ENCODE assay signal across 14 cellular contexts in the genomic region with DNA sequence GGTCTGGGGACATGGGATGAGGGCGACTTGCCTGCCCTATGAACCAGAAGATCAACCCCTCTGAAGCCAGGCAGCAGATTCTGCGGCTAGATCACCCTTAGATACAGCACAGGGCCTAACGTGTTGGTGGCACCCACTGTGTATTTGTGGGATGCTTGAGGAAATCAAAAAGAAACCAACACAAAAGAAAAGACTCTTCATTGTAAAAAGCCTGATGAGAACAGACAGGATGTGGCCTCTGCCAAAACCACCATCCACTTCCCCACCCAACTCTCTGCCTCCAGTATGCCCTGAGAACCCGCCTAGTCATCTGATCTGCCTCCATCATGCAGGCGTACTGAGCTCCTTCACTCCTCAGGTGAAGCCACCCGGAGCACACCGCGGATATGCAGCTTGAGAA.
DNase-seq lines count a peak whose midpoint lies in the region; ATAC-seq and TF ChIP-seq lines count a peak whose summit lies in the region.
"Had no signal": no experiment of that assay in that cellular context is flagged by ENCODE, and none has a peak within 500 bp of the region (broad histone marks: within the 10 kb centered on the region; RNA-seq: fewer than 3 reads in every experiment).

No MANE protein-coding gene starts in this region.

- TF ChIP-seq CTCF in heart left ventricle (IDR thresholded peaks at IDR 0.05): no peak

- H3K27ac ChIP-seq in heart left ventricle (no peak overlapping the region), caudate nucleus (ENCODE audit: low read depth, low read length) (no peak overlapping the region)
- H3K27ac ChIP-seq: adrenal gland, epithelial cell of prostate, parathyroid adenoma, SJCRH30 had no signal

- no peaks in the 10 kb centered on the region for H3K4me1 ChIP-seq in heart left ventricle
- H3K4me1 ChIP-seq: adrenal gland, SJCRH30 had no signal

- H3K4me3 ChIP-seq in heart left ventricle: no peak overlapping the region
- H3K4me3 ChIP-seq: adrenal gland, SJCRH30 had no signal

- H3K9me3 ChIP-seq in heart left ventricle: peaks cover 0 to 10% (median 2%) of the 10 kb centered on the region in 12 donors
- H3K9me3 ChIP-seq: adrenal gland had no signal

- no peak for TF ChIP-seq POLR2A in heart left ventricle (IDR thresholded peaks at IDR 0.05)

- 82 to 95% (median 92%) methylated on average over 8 of the region's 8 CpGs for WGBS in heart left ventricle, 4 donors

- H3K36me3 ChIP-seq in heart left ventricle: no peaks in the 10 kb centered on the region
- H3K36me3 ChIP-seq: adrenal gland, SJCRH30 had no signal

- intact Hi-C loops in heart left ventricle (cut with DNase I): no loop called here

- ATAC-seq in HG02798 (IDR thresholded peaks at IDR 0.05; ENCODE audit: poor library complexity, unreplicated experiment): no peak
- no peak for ATAC-seq in heart left ventricle
- ATAC-seq: stimulated activated memory B cell treated with anti-CD40 and anti-IgM and Interleukin-4, amounts not matched to agents 10 μg/mL and 1 μg/mL and 100 μg/mL, for 72 hours had no signal

- DNase-seq in DMS79 treated with DMSO at 0.1 percent for 48 hours (lab: John Stamatoyannopoulos, UW) (peak; percentile 1), T-helper 1 cell (peak in 3 of 5 donors; percentile 11 to 92 (median 43)), heart left ventricle (no peak), caudate nucleus (lab: John Stamatoyannopoulos, UW) (no peak), EL (no peak)
- peak; percentile 10 for DNase-seq in activated naive CD4-positive, alpha-beta T cell treated with Interleukin-2 at 50 U/mL for 16 hours
- DNase-seq in stimulated activated CD4-positive, alpha-beta T cell treated with anti-CD3 and anti-CD28 coated beads, Interleukin-4, amount 100 ng/mL, for 1 hour: peak; percentile 9
- DNase-seq: adrenal gland, NCI-H2171 treated with DMSO at 0.1 percent for 48 hours, SJCRH30 had no signal

- no peaks in the 10 kb centered on the region for H3K27me3 ChIP-seq in heart left ventricle
- H3K27me3 ChIP-seq: adrenal gland, SJCRH30 had no signal

Comparison
In these comparisons a context has a peak if more than half of its experiments do, and no peak if none do; other contexts are left out.
1. DNase-seq: peak in DMS79 treated with DMSO at 0.1 percent for 48 hours (single experiment), T-helper 1 cell (3 of 5), activated naive CD4-positive, alpha-beta T cell treated with Interleukin-2 at 50 U/mL for 16 hours (single experiment) and stimulated activated CD4-positive, alpha-beta T cell treated with anti-CD3 and anti-CD28 coated beads, Interleukin-4, amount 100 ng/mL, for 1 hour (single experiment); none in heart left ventricle (0 of 5), caudate nucleus (0 of 61) and EL (single experiment).